Comparison of ENCODE assay signal across 1 cellular context in the genomic region with DNA sequence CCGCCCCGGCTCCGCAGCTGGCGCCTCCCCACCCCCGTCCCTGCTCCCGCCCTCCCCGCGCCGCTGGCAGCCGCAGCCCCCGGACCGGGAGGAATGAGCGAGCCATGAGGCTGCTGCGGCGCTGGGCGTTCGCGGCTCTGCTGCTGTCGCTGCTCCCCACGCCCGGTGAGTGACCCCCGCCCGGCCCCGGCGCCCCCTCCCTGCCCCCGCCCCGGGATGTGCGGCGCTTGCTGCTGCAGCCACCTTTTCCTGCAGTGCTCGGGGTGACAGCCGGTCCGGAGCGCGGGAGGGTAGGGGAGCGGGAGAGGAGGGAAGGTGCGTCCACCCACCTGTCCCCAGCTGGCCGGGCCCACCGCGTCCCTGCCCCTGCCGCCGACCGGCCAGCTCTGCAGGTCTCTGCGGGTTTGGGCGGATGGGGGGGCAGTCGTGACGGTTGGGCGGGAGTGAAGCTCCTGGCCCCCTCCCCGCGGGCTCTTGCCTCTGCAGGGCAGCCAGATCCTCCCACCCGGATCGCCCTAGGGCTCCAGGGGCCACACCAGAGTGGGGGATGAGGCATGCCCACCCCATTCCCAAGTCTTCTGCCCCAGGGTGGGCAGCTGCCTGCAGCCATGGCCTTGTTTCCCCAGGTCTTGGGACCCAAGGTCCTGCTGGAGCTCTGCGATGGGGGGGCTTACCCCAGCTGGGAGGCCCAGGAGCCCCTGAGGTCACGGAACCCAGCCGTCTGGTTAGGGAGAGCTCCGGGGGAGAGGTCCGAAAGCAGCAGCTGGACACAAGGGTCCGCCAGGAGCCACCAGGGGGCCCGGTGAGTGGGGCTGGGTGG.
TF ChIP-seq lines count a peak whose summit lies in the region.

No MANE protein-coding gene starts in this region.

TF ChIP-seq in IMR-90, 13 proteins besides CTCF, POLR2A, EP300 and RAD21:
- TF ChIP-seq BHLHE40 (IDR thresholded peaks at IDR 0.05; ENCODE audit: low read depth, low read length) (no peak), CHD1 (IDR thresholded peaks at IDR 0.05; ENCODE audit: low read depth, low read length) (no peak), RFX5 (IDR thresholded peaks at IDR 0.05; ENCODE audit: low read depth, low read length) (no peak), USF2 (IDR thresholded peaks at IDR 0.05; ENCODE audit: low read depth, low read length) (no peak), CEBPB (IDR thresholded peaks at IDR 0.05; ENCODE audit: low read depth, low read length) (no peak), MXI1 (IDR thresholded peaks at IDR 0.05; ENCODE audit: borderline replicate concordance, low read depth, low read length) (no peak), SMC3 (IDR thresholded peaks at IDR 0.05; ENCODE audit: low read depth, low read length) (no peak), MAFK (IDR thresholded peaks at IDR 0.05; ENCODE audit: low read depth, low read length) (no peak), RCOR1 (IDR thresholded peaks at IDR 0.05; ENCODE audit: insufficient replicate concordance, low read length) (no peak), FOS (IDR thresholded peaks at IDR 0.05; ENCODE audit: low read depth, low read length) (no peak), MAZ (IDR thresholded peaks at IDR 0.05; ENCODE audit: borderline replicate concordance, low read depth, low read length) (no peak), ELK1 (IDR thresholded peaks at IDR 0.05; ENCODE audit: borderline replicate concordance, low read depth, low read length) (no peak), NFE2L2 (IDR thresholded peaks at IDR 0.05; ENCODE audit: low read depth, low read length) (no peak)
